Comparison of ENCODE assay signal across 8 cellular contexts in genomic region chr2:186575302-186575701, GRCh38. TPM values are rescaled to one million over a fixed set of nuclear protein-coding genes. Genes with fewer than 3 reads are reported as not detected.
DNase-seq lines count a peak whose midpoint lies in the region; ATAC-seq, FAIRE-seq and TF ChIP-seq lines count a peak whose summit lies in the region.

No MANE protein-coding gene starts in this region.

- H3K9me2 ChIP-seq in hepatocyte (replicated peaks; ENCODE audit: insufficient read depth), result no peaks in the 10 kb centered on the region

- H3K4me1 ChIP-seq in hepatocyte (ENCODE audit: insufficient read depth) (peaks cover 12% of the 10 kb centered on the region), thyroid gland (peaks cover 22 to 47% of the 10 kb centered on the region in 2 donors)

- H3K27me3 ChIP-seq in hepatocyte (no peaks in the 10 kb centered on the region), thyroid gland (no peaks in the 10 kb centered on the region)

- H3K27ac ChIP-seq in hepatocyte (peak overlapping the region; percentile 74), thyroid gland (peak overlapping the region in 2 of 3 donors; percentile 66 to 73)

- intact Hi-C loops in thyroid gland (cut with DNase I), result no loop called here

- H3K79me2 ChIP-seq in hepatocyte, result no peaks in the 10 kb centered on the region

- no peak for TF ChIP-seq CTCF in hepatocyte (IDR thresholded peaks at IDR 0.05; ENCODE audit: poor library complexity)
- no peak for TF ChIP-seq CTCF in thyroid gland (IDR thresholded peaks at IDR 0.05)

- peaks cover 2% of the 10 kb centered on the region for H3K27me3 Mint-ChIP-seq in activated T-cell treated with anti-CD3 and anti-CD28 coated beads, Interleukin-2, amount 50 U/mL, for 4 hours (ENCODE audit: low read depth)

- no peaks in the 10 kb centered on the region for H3K36me3 ChIP-seq in hepatocyte (replicated peaks; ENCODE audit: insufficient read depth, low read depth)
- H3K36me3 ChIP-seq in thyroid gland, result no peaks in the 10 kb centered on the region

- TF ChIP-seq POLR2A in thyroid gland (IDR thresholded peaks at IDR 0.05), result peak in 1 of 2 donors; percentile 18

- peak; percentile 58 to 63 for ATAC-seq in activated T-cell treated with anti-CD3 and anti-CD28 coated beads, Interleukin-2, amount 50 U/mL, for 4 hours
- no peak for ATAC-seq in HG03159 (IDR thresholded peaks at IDR 0.05; ENCODE audit: unreplicated experiment)

- H3K4me2 ChIP-seq in hepatocyte, result peak overlapping the region; percentile 37

- H3K4me3 Mint-ChIP-seq in activated T-cell treated with anti-CD3 and anti-CD28 coated beads, Interleukin-2, amount 50 U/mL, for 4 hours, result no peak overlapping the region

- peak; percentile 9 for FAIRE-seq in TTC549 (lab: Jason Lieb, UNC)

- H3K9me3 Mint-ChIP-seq in activated T-cell treated with anti-CD3 and anti-CD28 coated beads, Interleukin-2, amount 50 U/mL, for 4 hours, result no peaks in the 10 kb centered on the region

- H3K9me3 ChIP-seq in hepatocyte (ENCODE audit: low read depth), result no peaks in the 10 kb centered on the region
- H3K9me3 ChIP-seq in thyroid gland, result no peaks in the 10 kb centered on the region

- WGBS in hepatocyte (ENCODE audit: low lambda C conversion rate, missing lambda C conversion rate), result 0% methylated on average over 1 of the region's 1 CpG
- 1 to 2% methylated on average over 1 of the region's 1 CpG for WGBS in thyroid gland, 2 donors

- no peaks in the 10 kb centered on the region for H4K20me1 ChIP-seq in hepatocyte (ENCODE audit: insufficient read depth, poor library complexity, severe bottlenecking)

- H2AFZ ChIP-seq in hepatocyte, result no peak overlapping the region

- peak; percentile 6 for DNase-seq in activated T-cell treated with anti-CD3 and anti-CD28 coated beads, Interleukin-2, amount 50 U/mL, for 4 hours
- no peak for DNase-seq in activated T-cell treated with anti-CD3 and anti-CD28 coated beads, Interleukin-2, amount 50 U/mL, for 1 hour
- DNase-seq in HPDE6-E6E7 (ENCODE audit: extremely low spot score) (peak; percentile 81), hepatocyte (ENCODE audit: low spot score) (peak; percentile 92), thyroid gland (peak; percentile 33 to 55), activated gamma-delta T cell treated with Interleukin-2 at 50 U/mL for 16 hours (no peak)

- H3K4me1 Mint-ChIP-seq in activated T-cell treated with anti-CD3 and anti-CD28 coated beads, Interleukin-2, amount 50 U/mL, for 4 hours (ENCODE audit: low read depth), result no peaks in the 10 kb centered on the region

- H3K4me3 ChIP-seq in hepatocyte, result no peak overlapping the region
- H3K4me3 ChIP-seq in thyroid gland (replicated peaks in 1 of 3), result no peak overlapping the region

- no peaks in the 10 kb centered on the region for H3K36me3 Mint-ChIP-seq in activated T-cell treated with anti-CD3 and anti-CD28 coated beads, Interleukin-2, amount 50 U/mL, for 4 hours (ENCODE audit: insufficient read depth)

RNA-seq across cellular contexts. Expression of gene ITGAV, which starts 14.6 kb away (rescaled TPM):
- total RNA-seq in activated T-cell treated with anti-CD3 and anti-CD28 coated beads, Interleukin-2, amount 50 U/mL, for 4 hours, result 1 to 10 TPM; 3.8 to 4.7 (median 4.0) TPM
- total RNA-seq in hepatocyte (109 and 135 TPM in 2 replicates), thyroid gland (100 to 1,000 TPM; 136 to 186 (median 143) TPM)
- polyA plus RNA-seq in hepatocyte, result 32.4 and 32.7 TPM in 2 replicates

Comparison
In these comparisons a context has a peak if more than half of its experiments do, and no peak if none do; other contexts are left out.
1. DNase-seq: peak in activated T-cell treated with anti-CD3 and anti-CD28 coated beads, Interleukin-2, amount 50 U/mL, for 4 hours (single experiment), HPDE6-E6E7 (single experiment), hepatocyte (single experiment) and thyroid gland (2 of 2); none in activated T-cell treated with anti-CD3 and anti-CD28 coated beads, Interleukin-2, amount 50 U/mL, for 1 hour (single experiment) and activated gamma-delta T cell treated with Interleukin-2 at 50 U/mL for 16 hours (single experiment).
2. RNA of gene ITGAV, which starts 14.6 kb away (total RNA-seq): 136 to 186 TPM in thyroid gland and 109 to 135 TPM in hepatocyte; 3.8 to 4.7 TPM in activated T-cell treated with anti-CD3 and anti-CD28 coated beads, Interleukin-2, amount 50 U/mL, for 4 hours; every median in the first group is over 10 times any median in the second.